1 cellular context compared by ENCODE assay signal in the genomic region with DNA sequence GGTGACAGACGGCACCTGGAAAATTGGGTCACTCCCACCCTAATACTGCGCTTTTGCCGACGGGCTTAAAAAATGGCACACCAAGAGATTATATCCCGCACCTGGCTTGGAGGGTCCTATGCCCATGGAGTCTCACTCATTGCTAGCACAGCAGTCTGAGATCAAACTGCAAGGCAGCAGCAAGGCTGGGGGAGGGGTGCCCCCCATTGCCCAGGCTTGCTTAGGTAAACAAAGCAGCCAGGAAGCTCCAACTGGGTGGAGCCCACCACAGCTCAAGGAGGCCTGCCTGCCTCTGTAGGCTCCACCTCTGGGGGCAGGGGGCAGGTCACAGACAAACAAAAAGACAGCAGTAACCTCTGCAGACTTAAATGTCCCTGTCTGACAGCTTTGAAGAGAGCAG. TPM values are rescaled to one million over a fixed set of nuclear protein-coding genes. Genes with fewer than 3 reads are reported as not detected.
"Had no signal": no experiment of that assay in that cellular context is flagged by ENCODE, and none has a peak within 500 bp of the region (broad histone marks: within the 10 kb centered on the region; RNA-seq: fewer than 3 reads in every experiment).

No MANE protein-coding gene starts in this region.

RNA-seq across cellular contexts. Expression of gene CFAP70, which starts 35.1 kb away (rescaled TPM):
- total RNA-seq: M059J had no signal
